Comparison of ENCODE assay signal across 1 cellular context in the genomic region with DNA sequence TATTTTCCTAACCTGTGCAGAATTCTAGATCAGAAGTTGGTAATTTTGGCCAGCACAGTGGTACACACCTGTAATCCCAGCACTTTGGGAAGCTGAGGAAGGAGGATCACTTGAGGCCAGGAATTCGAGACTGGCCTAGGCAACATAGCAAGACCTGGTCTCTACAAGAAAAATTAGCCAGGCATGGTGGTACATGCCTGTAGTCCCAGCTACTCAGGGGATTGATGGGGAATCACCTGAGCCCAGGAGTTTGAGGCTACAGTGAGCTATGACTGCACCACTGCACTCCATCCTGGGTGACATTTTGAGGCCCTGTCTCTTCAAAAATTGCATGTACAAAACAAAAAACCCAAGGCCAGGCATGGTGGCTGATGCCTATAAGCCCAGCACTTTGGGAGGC.
TF ChIP-seq lines count a peak whose summit lies in the region.

No MANE protein-coding gene starts in this region.

TF ChIP-seq in GM12878, 131 proteins besides CTCF, POLR2A, EP300 and RAD21:
- no peak for TF ChIP-seq GATAD2B (conservative IDR thresholded peaks at IDR 0.05; ENCODE audit: low read depth)
- no peak for TF ChIP-seq CBFB (IDR thresholded peaks at IDR 0.05; ENCODE audit: low read depth)
- no peak for TF ChIP-seq WRNIP1 (IDR thresholded peaks at IDR 0.05; ENCODE audit: borderline replicate concordance, low read depth, low read length)
- TF ChIP-seq SMAD5 (IDR thresholded peaks at IDR 0.05; ENCODE audit: low read depth) = no peak
- no peak for TF ChIP-seq RB1 (IDR thresholded peaks at IDR 0.05; ENCODE audit: borderline replicate concordance)
- no peak for TF ChIP-seq CHD1 (IDR thresholded peaks at IDR 0.05; ENCODE audit: low read depth, low read length)
- TF ChIP-seq TCF3 (IDR thresholded peaks at IDR 0.05; ENCODE audit: borderline replicate concordance, insufficient read depth, low read depth, low read length) = no peak
- TF ChIP-seq, protein P1, sequence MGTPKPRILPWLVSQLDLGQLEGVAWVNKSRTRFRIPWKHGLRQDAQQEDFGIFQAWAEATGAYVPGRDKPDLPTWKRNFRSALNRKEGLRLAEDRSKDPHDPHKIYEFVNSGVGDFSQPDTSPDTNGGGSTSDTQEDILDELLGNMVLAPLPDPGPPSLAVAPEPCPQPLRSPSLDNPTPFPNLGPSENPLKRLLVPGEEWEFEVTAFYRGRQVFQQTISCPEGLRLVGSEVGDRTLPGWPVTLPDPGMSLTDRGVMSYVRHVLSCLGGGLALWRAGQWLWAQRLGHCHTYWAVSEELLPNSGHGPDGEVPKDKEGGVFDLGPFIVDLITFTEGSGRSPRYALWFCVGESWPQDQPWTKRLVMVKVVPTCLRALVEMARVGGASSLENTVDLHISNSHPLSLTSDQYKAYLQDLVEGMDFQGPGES (IDR thresholded peaks at IDR 0.05) = no peak
